11 cellular contexts compared by ENCODE assay signal in the genomic region with DNA sequence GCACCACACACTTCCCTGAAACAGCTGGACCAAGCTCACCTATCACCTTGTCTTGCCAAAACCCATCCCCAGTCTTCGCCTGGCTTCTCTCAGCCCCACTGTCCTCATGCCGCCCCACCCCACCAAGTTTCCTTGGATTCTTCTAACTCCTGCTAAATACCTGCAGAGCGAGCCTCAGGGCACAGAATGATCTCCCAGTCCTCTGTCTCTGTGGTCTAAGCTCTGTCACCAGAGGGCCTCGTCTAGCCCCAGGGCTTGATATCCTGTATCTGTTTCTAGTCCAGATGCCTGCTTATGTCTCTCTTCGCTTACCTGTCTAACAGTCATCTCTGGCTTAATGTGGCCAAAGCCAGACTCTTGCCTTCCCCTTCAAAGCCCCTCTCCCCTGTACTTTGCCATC. TPM values are rescaled to one million over a fixed set of nuclear protein-coding genes. Genes with fewer than 3 reads are reported as not detected.
DNase-seq lines count a peak whose midpoint lies in the region; ATAC-seq, FAIRE-seq and TF ChIP-seq lines count a peak whose summit lies in the region.
"Had no signal": no experiment of that assay in that cellular context is flagged by ENCODE, and none has a peak within 500 bp of the region (broad histone marks: within the 10 kb centered on the region; RNA-seq: fewer than 3 reads in every experiment).

No MANE protein-coding gene starts in this region.

- peaks cover 0 to 3% (median 0%) of the 10 kb centered on the region in 7 donors for H3K9me3 Mint-ChIP-seq in CD14-positive monocyte
- H3K9me3 Mint-ChIP-seq in activated naive CD8-positive, alpha-beta T cell treated with anti-CD3 and anti-CD28 coated beads, Interleukin-2, amount 10 ng/mL, durations not matched to agents 7 days and 5 days = peaks cover 3% of the 10 kb centered on the region
- H3K9me3 Mint-ChIP-seq in naive thymus-derived CD4-positive, alpha-beta T cell = no peaks in the 10 kb centered on the region

- POLR2A ChIA-PET in activated naive CD8-positive, alpha-beta T cell treated with anti-CD3 and anti-CD28 coated beads, Interleukin-2, amount 10 ng/mL, durations not matched to agents 7 days and 5 days (lab: Charles Lee) = interaction anchor here (1.2 kb wide), 2 partner anchors 13 to 21 kb away, joined by 3 to 6 read pairs; a partner anchor contains a TSS
- POLR2A ChIA-PET in naive thymus-derived CD4-positive, alpha-beta T cell (lab: Charles Lee) = interaction anchor here (1.2 to 1.3 kb wide), 2 partner anchors 13 kb away, joined by 3 read pairs; a partner anchor contains a TSS

- H3K36me3 ChIP-seq in naive thymus-derived CD4-positive, alpha-beta T cell (ENCODE audit: control insufficient read depth in 2 of 3, insufficient read depth in 3 of 3, low read length in 3 of 3) = peaks cover 0 to 30% (median 0%) of the 10 kb centered on the region in 3 experiments

- H3K36me3 Mint-ChIP-seq in CD14-positive monocyte = peaks cover 54 to 61% of the 10 kb centered on the region in 2 donors
- peaks cover 34% of the 10 kb centered on the region for H3K36me3 Mint-ChIP-seq in activated naive CD8-positive, alpha-beta T cell treated with anti-CD3 and anti-CD28 coated beads, Interleukin-2, amount 10 ng/mL, durations not matched to agents 7 days and 5 days
- peaks cover 4 to 33% (median 19%) of the 10 kb centered on the region in 5 donors for H3K36me3 Mint-ChIP-seq in naive thymus-derived CD4-positive, alpha-beta T cell

- peak; percentile 39 for FAIRE-seq in GM19239 (lab: Jason Lieb, UNC)

- intact Hi-C loops in CD14-positive monocyte (cut with micrococcal nuclease) (loop anchor here in 1 of 2 donors (5.0 kb wide), 1 partner anchor 40 kb away; no protein-coding TSS in a partner anchor), cardiac septum (cut with DNase I) (no loop called here)
- intact Hi-C loops in naive thymus-derived CD4-positive, alpha-beta T cell (cut with micrococcal nuclease) = no loop called here

- H3K9me3 ChIP-seq in naive thymus-derived CD4-positive, alpha-beta T cell (ENCODE audit: control insufficient read depth in 2 of 3, low read length in 3 of 3) = no peaks in the 10 kb centered on the region

- DNase-seq in CD14-positive monocyte (ENCODE audit: low spot score) = no peak
- no peak for DNase-seq in GM19239 (ENCODE audit: insufficient read length, low spot score)
- DNase-seq in activated naive CD8-positive, alpha-beta T cell treated with anti-CD3 and anti-CD28 coated beads, Interleukin-2, amount 10 ng/mL, durations not matched to agents 7 days and 5 days = no peak
- DNase-seq in naive thymus-derived CD4-positive, alpha-beta T cell = no peak
- DNase-seq in anterior cingulate cortex (lab: John Stamatoyannopoulos, UW) = no peak
- no peak for DNase-seq in stimulated activated CD4-positive, alpha-beta T cell treated with anti-CD3 and anti-CD28 coated beads, Interleukin-4, amount 100 ng/mL, for 24 hours
- no peak for DNase-seq in Ammon's horn (ENCODE audit: low spot score)
- no peak for DNase-seq in cardiac septum (ENCODE audit: low spot score)
- DNase-seq: KG1, NCI-H446 had no signal

- H3K4me1 Mint-ChIP-seq in CD14-positive monocyte = peaks cover 84% of the 10 kb centered on the region
- H3K4me1 Mint-ChIP-seq in activated naive CD8-positive, alpha-beta T cell treated with anti-CD3 and anti-CD28 coated beads, Interleukin-2, amount 10 ng/mL, durations not matched to agents 7 days and 5 days = peaks cover 58% of the 10 kb centered on the region
- peaks cover 61 to 87% (median 75%) of the 10 kb centered on the region in 7 donors for H3K4me1 Mint-ChIP-seq in naive thymus-derived CD4-positive, alpha-beta T cell

- TF ChIP-seq CTCF in CD14-positive monocyte (IDR thresholded peaks at IDR 0.05) = no peak

- no peak overlapping the region for H3K4me3 Mint-ChIP-seq in CD14-positive monocyte
- H3K4me3 Mint-ChIP-seq in activated naive CD8-positive, alpha-beta T cell treated with anti-CD3 and anti-CD28 coated beads, Interleukin-2, amount 10 ng/mL, durations not matched to agents 7 days and 5 days = no peak overlapping the region
- H3K4me3 Mint-ChIP-seq in naive thymus-derived CD4-positive, alpha-beta T cell = peak overlapping the region in 7 of 10 donors; percentile 13 to 50 (median 38)

- CTCF ChIA-PET in naive thymus-derived CD4-positive, alpha-beta T cell (lab: Charles Lee) = interaction anchor here (0.7 kb wide), 1 partner anchor 31 kb away, joined by 3 read pairs; no protein-coding TSS in a partner anchor

- peak overlapping the region in 5 of 7 donors; percentile 30 to 90 (median 67) for H3K27ac Mint-ChIP-seq in CD14-positive monocyte
- peak overlapping the region; percentile 39 for H3K27ac Mint-ChIP-seq in activated naive CD8-positive, alpha-beta T cell treated with anti-CD3 and anti-CD28 coated beads, Interleukin-2, amount 10 ng/mL, durations not matched to agents 7 days and 5 days
- H3K27ac Mint-ChIP-seq in naive thymus-derived CD4-positive, alpha-beta T cell = peak overlapping the region in 5 of 9 donors; percentile 19 to 69 (median 57)

- peaks cover 0 to 2% (median 0%) of the 10 kb centered on the region in 3 donors for H3K27me3 Mint-ChIP-seq in CD14-positive monocyte (ENCODE audit: low read depth in 3 of 3)
- no peaks in the 10 kb centered on the region for H3K27me3 Mint-ChIP-seq in activated naive CD8-positive, alpha-beta T cell treated with anti-CD3 and anti-CD28 coated beads, Interleukin-2, amount 10 ng/mL, durations not matched to agents 7 days and 5 days
- H3K27me3 Mint-ChIP-seq in naive thymus-derived CD4-positive, alpha-beta T cell = no peaks in the 10 kb centered on the region

- no peaks in the 10 kb centered on the region for H3K27me3 ChIP-seq in naive thymus-derived CD4-positive, alpha-beta T cell (ENCODE audit: control insufficient read depth in 2 of 2, insufficient read depth in 2 of 2, low read length in 2 of 2)

- no peak overlapping the region for H3K27ac ChIP-seq in naive thymus-derived CD4-positive, alpha-beta T cell (ENCODE audit: low read depth, low read length)

- ATAC-seq in activated naive CD8-positive, alpha-beta T cell treated with anti-CD3 and anti-CD28 coated beads, Interleukin-2, amount 10 ng/mL, durations not matched to agents 7 days and 5 days (ENCODE audit: low read depth) = peak; percentile 50
- ATAC-seq in naive thymus-derived CD4-positive, alpha-beta T cell = peak; percentile 40
- ATAC-seq: SK-N-SH treated with all-trans-retinoic acid at 6 μM for 48 hours had no signal

- H3K4me3 ChIP-seq in naive thymus-derived CD4-positive, alpha-beta T cell (ENCODE audit: low read length) = no peak overlapping the region

- H3K4me1 ChIP-seq in naive thymus-derived CD4-positive, alpha-beta T cell (ENCODE audit: control insufficient read depth in 2 of 2, insufficient read depth in 2 of 2, low read length in 2 of 2) = peaks cover 30 to 58% of the 10 kb centered on the region in 2 donors

RNA-seq across cellular contexts. Expression of a gene that starts 9.7 kb away (rescaled TPM):
- polyA plus RNA-seq in CD14-positive monocyte = 10 to 100 TPM; 50.1 to 55.8 TPM
- 10 to 100 TPM; 58.6 to 60.0 TPM for total RNA-seq in activated naive CD8-positive, alpha-beta T cell treated with anti-CD3 and anti-CD28 coated beads, Interleukin-2, amount 10 ng/mL, durations not matched to agents 7 days and 5 days
- total RNA-seq in naive thymus-derived CD4-positive, alpha-beta T cell = 10 to 100 TPM; 51.6 to 61.5 (median 56.9) TPM
- 100 to 1,000 TPM in 1 of 2 donors, 10 to 100 TPM in 1; 88.2 to 115 TPM for polyA plus RNA-seq in naive thymus-derived CD4-positive, alpha-beta T cell
- 35.6 TPM for total RNA-seq in cardiac septum

RNA-seq across cellular contexts. Expression of a gene that starts 12.7 kb away (rescaled TPM):
- 10 to 100 TPM; 10.4 to 17.3 TPM for polyA plus RNA-seq in CD14-positive monocyte
- total RNA-seq in activated naive CD8-positive, alpha-beta T cell treated with anti-CD3 and anti-CD28 coated beads, Interleukin-2, amount 10 ng/mL, durations not matched to agents 7 days and 5 days = 100 to 1,000 TPM; 165 to 178 TPM
- total RNA-seq in naive thymus-derived CD4-positive, alpha-beta T cell = 100 to 1,000 TPM in 2 of 5 experiments, 10 to 100 TPM in 3; 48.8 to 289 (median 94.0) TPM
- 1 to 10 TPM; 1.7 to 4.9 TPM for polyA plus RNA-seq in naive thymus-derived CD4-positive, alpha-beta T cell
- 14.2 TPM for total RNA-seq in cardiac septum

Comparison
In these comparisons a context has a peak if more than half of its experiments do, and no peak if none do; other contexts are left out.
1. H3K4me3 Mint-ChIP-seq: peak in naive thymus-derived CD4-positive, alpha-beta T cell (7 of 10); none in CD14-positive monocyte (0 of 2) and activated naive CD8-positive, alpha-beta T cell treated with anti-CD3 and anti-CD28 coated beads, Interleukin-2, amount 10 ng/mL, durations not matched to agents 7 days and 5 days (single experiment).
2. Peak in every context shown above with its lines, with median percentiles within 50 percentile points of each other: H3K27ac Mint-ChIP-seq.